ENCODE assay signal across 10 cellular contexts in the genomic region with DNA sequence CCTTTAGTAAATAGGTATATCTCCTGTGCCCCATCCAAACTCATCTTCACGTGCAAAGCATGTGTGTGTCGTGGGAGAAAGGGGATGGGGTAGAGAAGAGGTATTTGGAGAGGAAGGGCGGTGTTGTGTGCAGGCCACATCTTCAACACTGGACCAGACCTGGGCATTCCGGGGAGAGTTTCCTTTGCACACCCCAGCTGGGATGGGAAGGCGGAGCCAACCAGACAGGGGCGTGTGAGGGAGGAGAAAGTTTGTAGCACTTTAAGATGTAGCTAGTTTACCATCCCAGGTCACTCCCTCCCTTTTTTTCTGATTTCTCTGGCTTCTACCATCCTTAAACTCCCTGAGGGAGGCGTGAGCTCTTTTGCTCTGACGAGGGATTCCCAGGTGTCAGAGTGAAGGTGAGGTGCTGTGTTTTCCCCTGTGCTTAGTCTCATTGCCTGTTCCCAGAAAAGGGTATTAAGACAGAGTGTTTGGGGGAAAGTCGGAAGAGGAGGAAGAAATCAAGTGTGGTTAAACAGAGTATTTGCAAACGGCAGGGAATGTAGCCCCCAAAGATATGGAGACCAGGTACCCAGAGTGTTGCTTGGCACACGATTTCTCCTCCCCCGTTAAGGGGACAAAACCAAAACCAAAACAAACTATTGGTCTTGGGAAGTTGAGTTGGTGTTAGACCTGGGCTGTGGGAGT. TPM values are rescaled to one million over a fixed set of nuclear protein-coding genes. Genes with fewer than 3 reads are reported as not detected.
A peak's percentile ranks its signal among the peaks of the same experiment; 100 is the strongest.
DNase-seq lines count a peak whose midpoint lies in the region; ATAC-seq and TF ChIP-seq lines count a peak whose summit lies in the region.
"Had no signal": no experiment of that assay in that cellular context is flagged by ENCODE, and none has a peak within 500 bp of the region (broad histone marks: within the 10 kb centered on the region; RNA-seq: fewer than 3 reads in every experiment).

No MANE protein-coding gene starts in this region.

- no peaks in the 10 kb centered on the region for H3K36me3 ChIP-seq in BLaER1 treated with 17β-estradiol and CSF1 and Interleukin-3, amounts not matched to agents 10 nM and 100 nM
- H3K36me3 ChIP-seq in neural progenitor cell: no peaks in the 10 kb centered on the region

- H2AFZ ChIP-seq in neural progenitor cell (replicated peaks): peak overlapping the region; percentile 37

- peak overlapping the region in 1 of 11 experiments; percentile 2; a peak in 1 of 22 replicates for H3K9ac ChIP-seq in BLaER1 treated with 17β-estradiol and CSF1 and Interleukin-3, amounts not matched to agents 10 nM and 100 nM
- H3K9ac ChIP-seq in neural progenitor cell: no peak overlapping the region

- peaks cover 12 to 42% (median 30%) of the 10 kb centered on the region in 10 experiments; a peak in 19 of 20 replicates for H3K4me1 ChIP-seq in BLaER1 treated with 17β-estradiol and CSF1 and Interleukin-3, amounts not matched to agents 10 nM and 100 nM
- H3K4me1 ChIP-seq in neural progenitor cell: peaks cover 21% of the 10 kb centered on the region

- no peak overlapping the region for H3K27ac Mint-ChIP-seq in neural progenitor cell
- no peak overlapping the region for H3K27ac Mint-ChIP-seq in T-cell
- H3K27ac Mint-ChIP-seq in natural killer cell: no peak overlapping the region

- H3K9me3 Mint-ChIP-seq in neural progenitor cell (peaks cover 3% of the 10 kb centered on the region), T-cell (no peaks in the 10 kb centered on the region), natural killer cell (no peaks in the 10 kb centered on the region)

- H3K36me3 Mint-ChIP-seq in neural progenitor cell (peaks cover 8% of the 10 kb centered on the region), T-cell (no peaks in the 10 kb centered on the region), natural killer cell (no peaks in the 10 kb centered on the region)

- no peak for TF ChIP-seq CTCF in dorsolateral prefrontal cortex (IDR thresholded peaks at IDR 0.05 in 54 of 56, conservative IDR thresholded peaks at IDR 0.05 in 2 of 56; ENCODE audit: low read depth in 1 of 56, partially characterized antibody in 56 of 56)
- TF ChIP-seq CTCF in neural progenitor cell (IDR thresholded peaks at IDR 0.05): no peak
- no peak for TF ChIP-seq CTCF in natural killer cell (IDR thresholded peaks at IDR 0.05)

- peaks cover 11% of the 10 kb centered on the region for H3K4me1 Mint-ChIP-seq in neural progenitor cell
- H3K4me1 Mint-ChIP-seq in T-cell: peaks cover 0 to 4% (median 4%) of the 10 kb centered on the region in 3 donors
- H3K4me1 Mint-ChIP-seq in natural killer cell: peaks cover 20 to 24% of the 10 kb centered on the region in 2 donors

- peaks cover 70% of the 10 kb centered on the region for H3K79me2 ChIP-seq in neural progenitor cell (ENCODE audit: low read depth)

- POLR2A ChIA-PET in T-cell (lab: Charles Lee): no interaction called here

- peak overlapping the region in 6 of 10 experiments; percentile 5 to 87 (median 84); a peak in 7 of 20 replicates for H3K4me3 ChIP-seq in BLaER1 treated with 17β-estradiol and CSF1 and Interleukin-3, amounts not matched to agents 10 nM and 100 nM
- H3K4me3 ChIP-seq in dorsolateral prefrontal cortex: peak overlapping the region in 55 of 59 donors; percentile 24 to 89 (median 80)
- H3K4me3 ChIP-seq in neural progenitor cell: peak overlapping the region; percentile 96

- no peak overlapping the region for H3K4me3 Mint-ChIP-seq in neural progenitor cell
- no peak overlapping the region for H3K4me3 Mint-ChIP-seq in T-cell
- no peak overlapping the region for H3K4me3 Mint-ChIP-seq in natural killer cell

- H3K4me2 ChIP-seq in BLaER1 treated with 17β-estradiol and CSF1 and Interleukin-3, amounts not matched to agents 10 nM and 100 nM: peak overlapping the region; percentile 3 to 98 (median 92); a peak in 19 of 22 replicates
- peak overlapping the region; percentile 93 for H3K4me2 ChIP-seq in neural progenitor cell

- DNase-seq in dorsolateral prefrontal cortex (peak in 1 of 10 donors; percentile 39), neural progenitor cell (ENCODE audit: low spot score) (peak; percentile 61), T-cell (no peak), NCI-H187 (lab: John Stamatoyannopoulos, UW) (no peak), AG08395 (ENCODE audit: low spot score) (no peak), natural killer cell (no peak)
- DNase-seq: stimulated activated CD4-positive, alpha-beta T cell treated with anti-CD3 and anti-CD28 coated beads, Interleukin-12 subunit alpha, Interleukin-12 subunit beta, amount 100 ng/mL, for 4 hours had no signal

- peaks cover 0 to 36% (median 9%) of the 10 kb centered on the region in 11 experiments; a peak in 13 of 22 replicates for H4K20me1 ChIP-seq in BLaER1 treated with 17β-estradiol and CSF1 and Interleukin-3, amounts not matched to agents 10 nM and 100 nM
- H4K20me1 ChIP-seq in neural progenitor cell (ENCODE audit: low read depth): peaks cover 13% of the 10 kb centered on the region

- H3K9me3 ChIP-seq in BLaER1 treated with 17β-estradiol and CSF1 and Interleukin-3, amounts not matched to agents 10 nM and 100 nM (replicated peaks in 1 of 11): no peaks in the 10 kb centered on the region
- H3K9me3 ChIP-seq in neural progenitor cell (ENCODE audit: low read depth): no peaks in the 10 kb centered on the region

- peaks cover 2% of the 10 kb centered on the region for H3K27me3 Mint-ChIP-seq in neural progenitor cell (ENCODE audit: insufficient read depth, low read depth)
- H3K27me3 Mint-ChIP-seq in T-cell: peaks cover 22 to 29% of the 10 kb centered on the region in 2 donors
- H3K27me3 Mint-ChIP-seq in natural killer cell (ENCODE audit: low read depth in 2 of 2): no peaks in the 10 kb centered on the region

- H3F3A ChIP-seq in neural progenitor cell (ENCODE audit: low read depth): peaks cover 41% of the 10 kb centered on the region

- ATAC-seq in HG02852 (IDR thresholded peaks at IDR 0.05; ENCODE audit: unreplicated experiment) (peak; percentile 24), T-cell (replicated peaks in 1 of 4) (no peak), natural killer cell (no peak)

- intact Hi-C loops in dorsolateral prefrontal cortex (cut with DNase I) (loop anchor here (2.0 to 10.0 kb wide), 3 partner anchors 60 to 142 kb away; no protein-coding TSS in a partner anchor), natural killer cell (cut with micrococcal nuclease) (loop anchor here (2.0 to 5.0 kb wide), 3 partner anchors 155 to 424 kb away; no protein-coding TSS in a partner anchor)

- no peak overlapping the region for H3K27ac ChIP-seq in BLaER1 treated with 17β-estradiol and CSF1 and Interleukin-3, amounts not matched to agents 10 nM and 100 nM
- H3K27ac ChIP-seq in dorsolateral prefrontal cortex (peak overlapping the region in 19 of 59 donors; percentile 0 to 98 (median 48)), neural progenitor cell (no peak overlapping the region)
- H3K27ac ChIP-seq: HL-60 had no signal

- CTCF ChIA-PET in T-cell (lab: Charles Lee): interaction anchor here in 1 of 2 donors (0.7 kb wide), 1 partner anchor 375 kb away, joined by 3 read pairs; no protein-coding TSS in a partner anchor

- peaks cover 33 to 78% (median 44%) of the 10 kb centered on the region in 11 experiments for H3K27me3 ChIP-seq in BLaER1 treated with 17β-estradiol and CSF1 and Interleukin-3, amounts not matched to agents 10 nM and 100 nM
- H3K27me3 ChIP-seq in dorsolateral prefrontal cortex: no peaks in the 10 kb centered on the region
- H3K27me3 ChIP-seq in neural progenitor cell: no peaks in the 10 kb centered on the region

RNA-seq across cellular contexts. Expression of gene SETBP1, which starts 1.6 kb away (rescaled TPM):
- 10 to 100 TPM; 26.2 to 78.3 (median 51.7) TPM for total RNA-seq in dorsolateral prefrontal cortex
- total RNA-seq in neural progenitor cell (ENCODE audit: low replicate concordance): 12.0 and 14.4 TPM in 2 replicates
- total RNA-seq in T-cell: 1 to 10 TPM; 1.6 to 5.7 (median 3.2) TPM
- total RNA-seq in natural killer cell: 10 to 100 TPM; 36.0 to 46.6 (median 41.2) TPM
